ENCODE assay signal across 11 cellular contexts in genomic region chr7:135771961-135772638, GRCh38. TPM values are rescaled to one million over a fixed set of nuclear protein-coding genes. Genes with fewer than 3 reads are reported as not detected.
DNase-seq lines count a peak whose midpoint lies in the region; ATAC-seq and TF ChIP-seq lines count a peak whose summit lies in the region.
"Had no signal": no experiment of that assay in that cellular context is flagged by ENCODE, and none has a peak within 500 bp of the region (broad histone marks: within the 10 kb centered on the region; RNA-seq: fewer than 3 reads in every experiment).

No MANE protein-coding gene starts in this region.

- CTCF ChIA-PET in activated CD8-positive, alpha-beta T cell treated with anti-CD3 and anti-CD28 coated beads for 36 hours (lab: Charles Lee), result interaction anchor here (0.7 kb wide), 1 partner anchor 10 kb away, joined by 3 read pairs; no protein-coding TSS in a partner anchor

- no peak for TF ChIP-seq CTCF in fibroblast of mammary gland (conservative IDR thresholded peaks at IDR 0.05; ENCODE audit: control insufficient read depth, insufficient read depth, low read depth, low read length)
- TF ChIP-seq CTCF in activated CD8-positive, alpha-beta T cell treated with anti-CD3 and anti-CD28 coated beads for 36 hours (IDR thresholded peaks at IDR 0.05), result no peak

- peak overlapping the region; percentile 53 for H3K27ac ChIP-seq in SJCRH30

- no peak overlapping the region for H3K27ac Mint-ChIP-seq in activated CD8-positive, alpha-beta T cell treated with anti-CD3 and anti-CD28 coated beads for 36 hours

- H3K27me3 ChIP-seq in SJCRH30 (no peaks in the 10 kb centered on the region), skeletal muscle satellite cell (ENCODE audit: control insufficient read depth, insufficient read depth, low read length) (no peaks in the 10 kb centered on the region)

- POLR2A ChIA-PET in activated CD8-positive, alpha-beta T cell treated with anti-CD3 and anti-CD28 coated beads for 36 hours (lab: Charles Lee), result no interaction called here

- H3K36me3 ChIP-seq in SJCRH30 (no peaks in the 10 kb centered on the region), skeletal muscle satellite cell (ENCODE audit: insufficient read depth, low read length) (no peaks in the 10 kb centered on the region)

- no peaks in the 10 kb centered on the region for H3K9me3 Mint-ChIP-seq in activated CD8-positive, alpha-beta T cell treated with anti-CD3 and anti-CD28 coated beads for 36 hours

- H3K9ac ChIP-seq in skeletal muscle satellite cell (ENCODE audit: low read depth, low read length), result no peak overlapping the region

- peaks cover 5% of the 10 kb centered on the region for H3K27me3 Mint-ChIP-seq in activated CD8-positive, alpha-beta T cell treated with anti-CD3 and anti-CD28 coated beads for 36 hours

- H3K4me3 Mint-ChIP-seq in activated CD8-positive, alpha-beta T cell treated with anti-CD3 and anti-CD28 coated beads for 36 hours, result no peak overlapping the region

- no peaks in the 10 kb centered on the region for H3K36me3 Mint-ChIP-seq in activated CD8-positive, alpha-beta T cell treated with anti-CD3 and anti-CD28 coated beads for 36 hours (ENCODE audit: low read depth)

- DNase-seq in SIG-M5 treated with dmso at 0.1 percent for 504 hours (lab: John Stamatoyannopoulos, UW; ENCODE audit: unreplicated experiment) (peak; percentile 33), SIG-M5 (lab: John Stamatoyannopoulos, UW) (no peak), SJCRH30 (peak; percentile 45 to 58), fibroblast of mammary gland (ENCODE audit: low read depth) (peak; percentile 79)
- DNase-seq in activated CD8-positive, alpha-beta T cell treated with anti-CD3 and anti-CD28 coated beads for 36 hours, result no peak
- DNase-seq in activated CD4-positive, alpha-beta T cell treated with anti-CD3 and anti-CD28 coated beads for 1 hour, result no peak
- DNase-seq: midbrain; NCI-H526; stimulated activated naive CD4-positive, alpha-beta T cell treated with Interleukin-2 at 50 U/mL for 16 hours had no signal

- no peak overlapping the region for H3K4me3 ChIP-seq in SJCRH30
- H3K4me3 ChIP-seq in fibroblast of mammary gland (ENCODE audit: control insufficient read depth, low read depth, low read length), result no peak overlapping the region
- H3K4me3 ChIP-seq in skeletal muscle satellite cell (ENCODE audit: low read length), result no peak overlapping the region

- intact Hi-C loops in activated CD8-positive, alpha-beta T cell treated with anti-CD3 and anti-CD28 coated beads for 36 hours (cut with micrococcal nuclease), result no loop called here

- H3K4me2 ChIP-seq in skeletal muscle satellite cell (ENCODE audit: low read length), result peak overlapping the region; percentile 0

- peaks cover 28% of the 10 kb centered on the region for H3K4me1 ChIP-seq in SJCRH30
- peaks cover 47% of the 10 kb centered on the region for H3K4me1 ChIP-seq in skeletal muscle satellite cell (ENCODE audit: control insufficient read depth, insufficient read depth, low read length)

- ATAC-seq in HG03378 (IDR thresholded peaks at IDR 0.05; ENCODE audit: unreplicated experiment), result no peak
- no peak for ATAC-seq in activated CD8-positive, alpha-beta T cell treated with anti-CD3 and anti-CD28 coated beads for 36 hours

- no peaks in the 10 kb centered on the region for H3K4me1 Mint-ChIP-seq in activated CD8-positive, alpha-beta T cell treated with anti-CD3 and anti-CD28 coated beads for 36 hours (ENCODE audit: low read depth)

- H3K9me3 ChIP-seq in SJCRH30 (replicated peaks) (no peaks in the 10 kb centered on the region), skeletal muscle satellite cell (replicated peaks; ENCODE audit: low read length) (no peaks in the 10 kb centered on the region)

RNA-seq across cellular contexts. Expression of gene FAM180A, which starts 23.5 kb away (rescaled TPM):
- 0.12 TPM in 1 of 2 replicates, not detected in the other for total RNA-seq in SJCRH30 (2014; rRNA removed; shearing (Covaris generic))
- total RNA-seq in skeletal muscle satellite cell (2012; rRNA removed), result 35.6 and 43.9 TPM in 2 replicates
- not detected for total RNA-seq in activated CD8-positive, alpha-beta T cell treated with anti-CD3 and anti-CD28 coated beads for 36 hours

RNA-seq across cellular contexts. Expression of gene SLC13A4, which starts 44.1 kb away (rescaled TPM):
- total RNA-seq in SJCRH30 (2014; rRNA removed; shearing (Covaris generic)), result 0.08 and 0.30 TPM in 2 replicates
- total RNA-seq in skeletal muscle satellite cell (2012; rRNA removed), result 0.51 and 0.87 TPM in 2 replicates
- not detected for total RNA-seq in activated CD8-positive, alpha-beta T cell treated with anti-CD3 and anti-CD28 coated beads for 36 hours

Comparison
In these comparisons a context has a peak if more than half of its experiments do, and no peak if none do; other contexts are left out.
1. DNase-seq: peak in SIG-M5 treated with dmso at 0.1 percent for 504 hours (single experiment), SJCRH30 (2 of 2) and fibroblast of mammary gland (single experiment); none in SIG-M5 (single experiment), activated CD8-positive, alpha-beta T cell treated with anti-CD3 and anti-CD28 coated beads for 36 hours (single experiment) and activated CD4-positive, alpha-beta T cell treated with anti-CD3 and anti-CD28 coated beads for 1 hour (single experiment).